In genomic region chr22:33104192-33104591, GRCh38 we compare ENCODE assay signal across 1 cellular context.
TF ChIP-seq lines count a peak whose summit lies in the region.

No MANE protein-coding gene starts in this region.

TF ChIP-seq in SK-N-SH treated with all-trans-retinoic acid at 6 μM for 48 hours, 23 proteins besides CTCF, POLR2A, EP300 and RAD21 (continued from another document):
- no peak for TF ChIP-seq ZNF8 (CRISPR knock-in tag; IDR thresholded peaks at IDR 0.05)
- TF ChIP-seq ZNF70 (CRISPR knock-in tag; IDR thresholded peaks at IDR 0.05): no peak
- TF ChIP-seq PATZ1 (CRISPR knock-in tag; IDR thresholded peaks at IDR 0.05; ENCODE audit: borderline replicate concordance): no peak
- TF ChIP-seq ESRRG (CRISPR knock-in tag; IDR thresholded peaks at IDR 0.05): no peak
- no peak for TF ChIP-seq TCF4 (CRISPR knock-in tag; IDR thresholded peaks at IDR 0.05; ENCODE audit: borderline replicate concordance)
